In genomic region chr1:43000271-43000670, GRCh38 we compare ENCODE assay signal across 34 cellular contexts.
"Had no signal": no experiment of that assay in that cellular context is flagged by ENCODE, and none has a peak within 500 bp of the region (broad histone marks: within the 10 kb centered on the region; RNA-seq: fewer than 3 reads in every experiment).

No MANE protein-coding gene starts in this region.

- H3K9me3 ChIP-seq: MG63 had no signal

- H3K27ac ChIP-seq: KMS-11 had no signal

- DNase-seq: Karpas-422, Kasumi-1, KG1, MG63, MM.1S, MV-4-11, NCI-H1048, NCI-H1092, NCI-H1092 treated with DMSO at 0.1 percent for 48 hours, NCI-H1105, NCI-H1105 treated with DMSO at 0.1 percent for 48 hours, NCI-H1417, NCI-H1417 treated with DMSO at 0.1 percent for 48 hours, NCI-H1436, NCI-H1436 treated with DMSO at 0.1 percent for 48 hours, NCI-H146, NCI-H1694, NCI-H1694 treated with DMSO at 0.1 percent for 48 hours, NCI-H187, NCI-H187 treated with DMSO at 0.1 percent for 48 hours, NCI-H1930, NCI-H2029, NCI-H2029 treated with DMSO at 0.1 percent for 48 hours, NCI-H2081, NCI-H2081 treated with DMSO at 0.1 percent for 48 hours, NCI-H2107, NCI-H2171, NCI-H2171 treated with DMSO at 0.1 percent for 48 hours, NCI-H2227 treated with DMSO at 0.1 percent for 48 hours, NCI-H226, NCI-H345, NCI-H446, NCI-H446 treated with DMSO at 0.1 percent for 48 hours had no signal

- H3K9ac ChIP-seq: KMS-11 had no signal

- H3K27me3 ChIP-seq: MG63 had no signal

- H3K4me3 ChIP-seq: MG63 had no signal

- H3K36me3 ChIP-seq: MG63 had no signal

- H3K4me2 ChIP-seq: KMS-11 had no signal
